In the genomic region with DNA sequence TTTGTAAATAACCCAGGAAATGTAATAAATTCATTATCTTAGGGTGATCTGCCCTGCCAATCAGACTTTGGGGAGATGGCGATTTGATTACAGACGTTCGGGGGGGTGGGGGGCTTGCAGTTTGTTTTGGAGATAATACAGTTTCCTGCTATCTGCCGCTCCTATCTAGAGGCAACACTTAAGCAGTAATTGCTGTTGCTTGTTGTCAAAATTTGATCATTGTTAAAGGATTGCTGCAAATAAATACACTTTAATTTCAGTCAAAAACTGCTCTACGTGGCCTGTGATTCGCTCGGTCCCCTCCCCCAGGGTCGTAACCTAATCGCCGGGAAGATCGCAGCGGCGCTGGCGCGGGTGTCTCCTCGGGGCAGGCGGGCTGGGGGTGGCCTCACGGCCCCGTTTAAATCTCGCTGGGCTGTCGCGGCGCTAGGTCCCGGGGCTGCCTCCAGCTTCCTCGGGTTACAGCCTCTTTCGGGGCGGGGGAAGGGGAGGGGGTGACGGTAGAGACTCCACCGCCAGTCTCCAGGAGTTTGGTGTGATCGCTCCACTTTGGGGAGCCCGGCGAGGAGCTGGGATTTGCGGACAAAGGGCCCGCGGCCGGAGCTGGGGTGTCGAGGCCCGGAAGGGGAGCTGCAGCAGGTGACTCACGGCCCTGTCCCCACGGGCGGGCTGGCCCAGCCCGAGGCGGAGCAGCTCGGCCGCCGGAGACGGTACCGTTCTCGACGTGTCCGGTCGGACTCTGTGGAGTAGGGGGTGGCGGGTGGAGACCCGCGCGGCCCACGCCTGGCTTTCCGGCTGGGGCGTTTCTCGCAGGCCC, we compare ENCODE assay signal across 10 cellular contexts. TPM values are rescaled to one million over a fixed set of nuclear protein-coding genes. Genes with fewer than 3 reads are reported as not detected.
DNase-seq lines count a peak whose midpoint lies in the region; FAIRE-seq and TF ChIP-seq lines count a peak whose summit lies in the region.
"Had no signal": no experiment of that assay in that cellular context is flagged by ENCODE, and none has a peak within 500 bp of the region (broad histone marks: within the 10 kb centered on the region; RNA-seq: fewer than 3 reads in every experiment).

No MANE protein-coding gene starts in this region.

- POLR2A ChIA-PET in AG04450 (lab: Yijun Ruan, JAX): interaction anchor here (1.1 kb wide), 1 partner anchor 73 kb away, joined by 3 read pairs; no protein-coding TSS in a partner anchor

- peak; percentile 73 for FAIRE-seq in HTR-8/SVneo (lab: Jason Lieb, UNC)

- H3K4me1 Mint-ChIP-seq in mesothelial cell of epicardium: peaks cover 39% of the 10 kb centered on the region

- no peak overlapping the region for H3K27ac ChIP-seq in AG04450 (ENCODE audit: low read depth, low read length)

- peaks cover 7% of the 10 kb centered on the region for H3K27me3 ChIP-seq in AG04450 (ENCODE audit: control insufficient read depth, insufficient read depth, low read length)

- H3K36me3 Mint-ChIP-seq in mesothelial cell of epicardium: peaks cover 10% of the 10 kb centered on the region
- H3K36me3 Mint-ChIP-seq: activated naive CD8-positive, alpha-beta T cell had no signal

- CTCF ChIA-PET in AG04450 (lab: Charles Lee): interaction anchor here (0.6 to 1.8 kb wide), 5 partner anchors 13 to 1021 kb away, joined by 3 to 8 read pairs (median 3); no protein-coding TSS in a partner anchor

- peaks cover 52% of the 10 kb centered on the region for H3K27me3 Mint-ChIP-seq in mesothelial cell of epicardium (ENCODE audit: low read depth)

- H3K4me3 Mint-ChIP-seq in mesothelial cell of epicardium: peak overlapping the region; percentile 95

- no peak for DNase-seq in AG04450 (ENCODE audit: low read depth, low spot score)
- peak; percentile 60 for DNase-seq in HTR-8/SVneo (ENCODE audit: insufficient read length, low spot score)
- DNase-seq in dermis blood vessel endothelial cell: peak; percentile 74
- no peak for DNase-seq in mesothelial cell of epicardium (ENCODE audit: low spot score in 2 of 2, unreplicated experiment in 2 of 2)
- DNase-seq in NCI-H1092 treated with DMSO at 0.1 percent for 48 hours (lab: John Stamatoyannopoulos, UW): no peak
- DNase-seq in cerebellar cortex (ENCODE audit: low spot score): no peak
- no peak for DNase-seq in NOMO-1 treated with DMSO at 0.1 percent for 48 hours (lab: John Stamatoyannopoulos, UW; ENCODE audit: unreplicated experiment)
- DNase-seq in stimulated activated CD4-positive, alpha-beta T cell treated with anti-CD3 and anti-CD28 coated beads, Interleukin-4, amount 100 ng/mL, for 1 hour: no peak
- DNase-seq: NCI-H1417 had no signal

- no peak for TF ChIP-seq CTCF in AG04450 (IDR thresholded peaks at IDR 0.05; ENCODE audit: low read depth, low read length)
- TF ChIP-seq CTCF in mesothelial cell of epicardium (IDR thresholded peaks at IDR 0.05; ENCODE audit: unreplicated experiment): no peak

- H3K9me3 Mint-ChIP-seq in mesothelial cell of epicardium: no peaks in the 10 kb centered on the region

- H3K9me3 ChIP-seq in AG04450 (ENCODE audit: control insufficient read depth, insufficient read depth, low read length): peaks cover 12% of the 10 kb centered on the region

- peak overlapping the region; percentile 96 for H3K27ac Mint-ChIP-seq in mesothelial cell of epicardium
- H3K27ac Mint-ChIP-seq: activated naive CD8-positive, alpha-beta T cell had no signal

- peak overlapping the region; percentile 75 for H3K4me3 ChIP-seq in AG04450 (ENCODE audit: low read depth, low read length)

RNA-seq across cellular contexts. Expression of a gene that starts 4.1 kb away (rescaled TPM):
- polyA plus RNA-seq in AG04450 (2011; rRNA removed): 3.0 and 3.7 TPM in 2 replicates
- polyA minus RNA-seq in AG04450 (2011; rRNA and poly(A)+ RNA removed): 2.5 and 2.8 TPM in 2 replicates
- total RNA-seq in dermis blood vessel endothelial cell (8.3 and 12.1 TPM in 2 replicates), mesothelial cell of epicardium (49.8 to 52.2 TPM (median 50.5 TPM) in 3 replicates)

Comparison
In these comparisons a context has a peak if more than half of its experiments do, and no peak if none do; other contexts are left out.
1. DNase-seq: peak in HTR-8/SVneo (single experiment) and dermis blood vessel endothelial cell (single experiment); none in AG04450 (single experiment), mesothelial cell of epicardium (0 of 2), NCI-H1092 treated with DMSO at 0.1 percent for 48 hours (single experiment), cerebellar cortex (single experiment), NOMO-1 treated with DMSO at 0.1 percent for 48 hours (single experiment) and stimulated activated CD4-positive, alpha-beta T cell treated with anti-CD3 and anti-CD28 coated beads, Interleukin-4, amount 100 ng/mL, for 1 hour (single experiment).